In genomic region chr16:68470461-68471150, GRCh38 we compare ENCODE assay signal across 8 cellular contexts. TPM values are rescaled to one million over a fixed set of nuclear protein-coding genes. Genes with fewer than 3 reads are reported as not detected.
A peak's percentile ranks its signal among the peaks of the same experiment; 100 is the strongest.
DNase-seq lines count a peak whose midpoint lies in the region; ATAC-seq and TF ChIP-seq lines count a peak whose summit lies in the region.

No MANE protein-coding gene starts in this region.

- H3K23me2 ChIP-seq in H9 (ENCODE audit: insufficient read length, low read depth, low read length, poor library complexity, severe bottlenecking), result no peaks in the 10 kb centered on the region

- no peaks in the 10 kb centered on the region for H3K27me3 ChIP-seq in HL-60 (ENCODE audit: insufficient read depth, poor library complexity, severe bottlenecking)
- H3K27me3 ChIP-seq in naive thymus-derived CD4-positive, alpha-beta T cell (ENCODE audit: control insufficient read depth in 2 of 2, insufficient read depth in 2 of 2, low read length in 2 of 2), result no peaks in the 10 kb centered on the region
- no peaks in the 10 kb centered on the region for H3K27me3 ChIP-seq in H9 (ENCODE audit: insufficient read depth, low read length)

- no peak overlapping the region for H3K4ac ChIP-seq in H9 (ENCODE audit: low read depth, low read length)

- no peak overlapping the region for H4K8ac ChIP-seq in H9 (replicated peaks; ENCODE audit: insufficient read length, low read depth, low read length)

- peaks cover 36% of the 10 kb centered on the region for H3K4me1 Mint-ChIP-seq in activated naive CD8-positive, alpha-beta T cell treated with anti-CD3 and anti-CD28 coated beads, Interleukin-2, amount 50 U/mL, for 24 hours
- peaks cover 38 to 53% (median 49%) of the 10 kb centered on the region in 7 donors for H3K4me1 Mint-ChIP-seq in naive thymus-derived CD4-positive, alpha-beta T cell
- peaks cover 5 to 7% of the 10 kb centered on the region in 2 experiments for H3K4me1 Mint-ChIP-seq in H9

- no peak overlapping the region for H2BK12ac ChIP-seq in H9 (ENCODE audit: insufficient read length, low read depth, low read length)

- H3K27ac Mint-ChIP-seq in activated naive CD8-positive, alpha-beta T cell treated with anti-CD3 and anti-CD28 coated beads, Interleukin-2, amount 50 U/mL, for 24 hours, result peak overlapping the region; percentile 89
- H3K27ac Mint-ChIP-seq in naive thymus-derived CD4-positive, alpha-beta T cell, result peak overlapping the region; percentile 73 to 95 (median 87)
- no peak overlapping the region for H3K27ac Mint-ChIP-seq in H9

- no peak overlapping the region for H2AFZ ChIP-seq in H9 (ENCODE audit: low read length)

- H3T11ph ChIP-seq in H9 (ENCODE audit: low read length), result no peak overlapping the region

- H3K27ac ChIP-seq in HL-60 (replicated peaks) (peak overlapping the region; percentile 79), H9 (ENCODE audit: insufficient read length, low read depth, low read length) (no peak overlapping the region)
- H3K27ac ChIP-seq in naive thymus-derived CD4-positive, alpha-beta T cell (ENCODE audit: low read depth, low read length), result peak overlapping the region; percentile 48

- ATAC-seq in GM21390 (IDR thresholded peaks at IDR 0.05; ENCODE audit: unreplicated experiment), result peak; percentile 93
- peak; percentile 57 for ATAC-seq in activated naive CD8-positive, alpha-beta T cell treated with anti-CD3 and anti-CD28 coated beads, Interleukin-2, amount 50 U/mL, for 24 hours
- ATAC-seq in naive thymus-derived CD4-positive, alpha-beta T cell, result peak; percentile 91

- peak overlapping the region; percentile 81 for H3K4me3 Mint-ChIP-seq in activated naive CD8-positive, alpha-beta T cell treated with anti-CD3 and anti-CD28 coated beads, Interleukin-2, amount 50 U/mL, for 24 hours
- peak overlapping the region; percentile 78 to 92 (median 86) for H3K4me3 Mint-ChIP-seq in naive thymus-derived CD4-positive, alpha-beta T cell
- H3K4me3 Mint-ChIP-seq in H9, result no peak overlapping the region

- no peak overlapping the region for H3K9ac ChIP-seq in H9 (ENCODE audit: extremely low read depth, insufficient read length, low read length)

- H4K91ac ChIP-seq in H9 (ENCODE audit: insufficient read length, low read depth, low read length), result no peak overlapping the region

- H2BK120ac ChIP-seq in H9 (ENCODE audit: low read depth, low read length, poor library complexity, severe bottlenecking), result no peak overlapping the region

- H3K56ac ChIP-seq in H9 (ENCODE audit: insufficient read length, low read depth, low read length), result no peak overlapping the region

- no peak for TF ChIP-seq CTCF in GM13976 (IDR thresholded peaks at IDR 0.05; ENCODE audit: borderline replicate concordance, control extremely low read depth, extremely low read depth, insufficient read depth, missing control alignments)
- TF ChIP-seq CTCF in HL-60 (IDR thresholded peaks at IDR 0.05; ENCODE audit: insufficient read depth, low read length), result no peak
- no peak for TF ChIP-seq CTCF in H9 (conservative IDR thresholded peaks at IDR 0.05)

- no peaks in the 10 kb centered on the region for H3K9me3 ChIP-seq in naive thymus-derived CD4-positive, alpha-beta T cell (ENCODE audit: control insufficient read depth in 2 of 3, low read length in 3 of 3)
- H3K9me3 ChIP-seq in H9 (ENCODE audit: control insufficient read depth, low read depth, low read length), result no peaks in the 10 kb centered on the region

- DNase-seq in GM13976 (ENCODE audit: low spot score) (peak; percentile 79), HL-60 (ENCODE audit: low read depth in 1 of 2, low spot score in 1 of 2) (peak; percentile 87 to 95), NCI-H526 (lab: John Stamatoyannopoulos, UW) (no peak), COLO668 (lab: John Stamatoyannopoulos, UW; ENCODE audit: unreplicated experiment) (no peak), H9 (no peak)
- DNase-seq in activated naive CD8-positive, alpha-beta T cell treated with anti-CD3 and anti-CD28 coated beads, Interleukin-2, amount 50 U/mL, for 24 hours, result peak; percentile 20
- no peak for DNase-seq in naive thymus-derived CD4-positive, alpha-beta T cell

- no peaks in the 10 kb centered on the region for H3K9me3 Mint-ChIP-seq in activated naive CD8-positive, alpha-beta T cell treated with anti-CD3 and anti-CD28 coated beads, Interleukin-2, amount 50 U/mL, for 24 hours
- no peaks in the 10 kb centered on the region for H3K9me3 Mint-ChIP-seq in naive thymus-derived CD4-positive, alpha-beta T cell
- no peaks in the 10 kb centered on the region for H3K9me3 Mint-ChIP-seq in H9

- CTCF ChIA-PET in naive thymus-derived CD4-positive, alpha-beta T cell (lab: Charles Lee), result interaction anchor here (0.7 to 1.3 kb wide), 8 partner anchors 8 to 115 kb away, joined by 3 to 6 read pairs (median 4); no protein-coding TSS in a partner anchor

- intact Hi-C loops in naive thymus-derived CD4-positive, alpha-beta T cell (cut with micrococcal nuclease), result loop anchor here in 1 of 2 donors (1.0 kb wide), 1 partner anchor 74 kb away; no protein-coding TSS in a partner anchor

- no CpG with 5 or more reads among the region's 11 CpGs for WGBS in H9 (ENCODE audit: extremely low coverage, insufficient read length, low lambda C conversion rate)

- H2AK5ac ChIP-seq in H9 (ENCODE audit: insufficient read length, low read length), result no peak overlapping the region

- no peaks in the 10 kb centered on the region for H3K36me3 Mint-ChIP-seq in activated naive CD8-positive, alpha-beta T cell treated with anti-CD3 and anti-CD28 coated beads, Interleukin-2, amount 50 U/mL, for 24 hours (ENCODE audit: low read depth)
- no peaks in the 10 kb centered on the region for H3K36me3 Mint-ChIP-seq in naive thymus-derived CD4-positive, alpha-beta T cell
- no peaks in the 10 kb centered on the region; a peak in 1 of 7 replicates for H3K36me3 Mint-ChIP-seq in H9 (ENCODE audit: insufficient read depth in 1 of 3, low read depth in 3 of 3)

- no peak overlapping the region for H4K5ac ChIP-seq in H9 (ENCODE audit: insufficient read length, low read depth, low read length)

- H2BK5ac ChIP-seq in H9 (ENCODE audit: insufficient read length, low read length), result no peak overlapping the region

- no peak overlapping the region for H3K18ac ChIP-seq in H9 (ENCODE audit: insufficient read length, low read depth, low read length)

- peak overlapping the region; percentile 1; the same call in 1 of the 2 replicates for H3K4me3 ChIP-seq in HL-60 (replicated peaks; ENCODE audit: insufficient read depth, low read length)
- H3K4me3 ChIP-seq in naive thymus-derived CD4-positive, alpha-beta T cell (ENCODE audit: low read length), result peak overlapping the region; percentile 68

- peaks cover 21 to 38% of the 10 kb centered on the region in 2 donors for H3K4me1 ChIP-seq in naive thymus-derived CD4-positive, alpha-beta T cell (ENCODE audit: control insufficient read depth in 2 of 2, insufficient read depth in 2 of 2, low read length in 2 of 2)
- H3K4me1 ChIP-seq in H9 (ENCODE audit: insufficient read depth, low read length), result no peaks in the 10 kb centered on the region

- H3K79me2 ChIP-seq in H9 (ENCODE audit: insufficient read depth, low read length), result no peaks in the 10 kb centered on the region

- no peaks in the 10 kb centered on the region for H3K79me1 ChIP-seq in H9 (ENCODE audit: insufficient read depth, low read depth, low read length, poor library complexity, severe bottlenecking)

- in situ Hi-C loops in GM13976 (cut with MboI; ENCODE audit: low sequenced_read_pairs, unreplicated experiment), result no loop called here

- POLR2A ChIA-PET in naive thymus-derived CD4-positive, alpha-beta T cell (lab: Charles Lee), result interaction anchor here (0.6 to 3.1 kb wide), 6 partner anchors 15 to 1205 kb away, joined by 3 to 16 read pairs (median 4); no protein-coding TSS in a partner anchor

- H3K4me2 ChIP-seq in H9 (ENCODE audit: insufficient read depth, insufficient read length, low read length), result no peak overlapping the region

- H3K36me3 ChIP-seq in naive thymus-derived CD4-positive, alpha-beta T cell (ENCODE audit: control insufficient read depth in 2 of 3, insufficient read depth in 3 of 3, low read length in 3 of 3), result no peaks in the 10 kb centered on the region

- no peak overlapping the region for H2BK15ac ChIP-seq in H9 (ENCODE audit: low read depth, low read length)

- no peaks in the 10 kb centered on the region for H3K27me3 Mint-ChIP-seq in activated naive CD8-positive, alpha-beta T cell treated with anti-CD3 and anti-CD28 coated beads, Interleukin-2, amount 50 U/mL, for 24 hours
- H3K27me3 Mint-ChIP-seq in naive thymus-derived CD4-positive, alpha-beta T cell, result peaks cover 0 to 15% (median 0%) of the 10 kb centered on the region in 5 donors
- H3K27me3 Mint-ChIP-seq in H9 (ENCODE audit: low read depth), result peaks cover 8% of the 10 kb centered on the region

- no peak overlapping the region for H3K14ac ChIP-seq in H9 (ENCODE audit: insufficient read depth, low read length)

- H3K23ac ChIP-seq in H9 (ENCODE audit: insufficient read length, low read depth, low read length), result no peak overlapping the region

- H4K20me1 ChIP-seq in H9 (ENCODE audit: control insufficient read depth, insufficient read depth, insufficient read length), result no peaks in the 10 kb centered on the region

- H2BK20ac ChIP-seq in H9 (ENCODE audit: low read depth, low read length, poor library complexity, severe bottlenecking), result no peak overlapping the region

RNA-seq across cellular contexts. Expression of gene SMPD3, which starts 22.3 kb away (rescaled TPM):
- 1 to 10 TPM in 3 of 5 experiments, under 1 TPM in 2; 0.57 to 6.1 (median 1.8) TPM for total RNA-seq in naive thymus-derived CD4-positive, alpha-beta T cell
- 1 to 10 TPM in 1 of 2 donors, under 1 TPM in 1; 0.32 to 1.8 TPM for polyA plus RNA-seq in naive thymus-derived CD4-positive, alpha-beta T cell
- 0.70 and 0.94 TPM in 2 replicates for total RNA-seq in H9 (2021)

Comparison
In these comparisons a context has a peak if more than half of its experiments do, and no peak if none do; other contexts are left out.
1. DNase-seq: peak in GM13976 (single experiment), HL-60 (2 of 2) and activated naive CD8-positive, alpha-beta T cell treated with anti-CD3 and anti-CD28 coated beads, Interleukin-2, amount 50 U/mL, for 24 hours (single experiment); none in naive thymus-derived CD4-positive, alpha-beta T cell (0 of 9), NCI-H526 (0 of 2), COLO668 (single experiment) and H9 (single experiment).
2. H3K27ac Mint-ChIP-seq: peak in activated naive CD8-positive, alpha-beta T cell treated with anti-CD3 and anti-CD28 coated beads, Interleukin-2, amount 50 U/mL, for 24 hours (single experiment) and naive thymus-derived CD4-positive, alpha-beta T cell (9 of 9); none in H9 (0 of 3).
3. H3K4me3 Mint-ChIP-seq: peak in activated naive CD8-positive, alpha-beta T cell treated with anti-CD3 and anti-CD28 coated beads, Interleukin-2, amount 50 U/mL, for 24 hours (single experiment) and naive thymus-derived CD4-positive, alpha-beta T cell (10 of 10); none in H9 (0 of 2).
4. Peak in every context shown above with its lines, with median percentiles within 50 percentile points of each other: ATAC-seq.